9 cellular contexts compared by ENCODE assay signal in the genomic region with DNA sequence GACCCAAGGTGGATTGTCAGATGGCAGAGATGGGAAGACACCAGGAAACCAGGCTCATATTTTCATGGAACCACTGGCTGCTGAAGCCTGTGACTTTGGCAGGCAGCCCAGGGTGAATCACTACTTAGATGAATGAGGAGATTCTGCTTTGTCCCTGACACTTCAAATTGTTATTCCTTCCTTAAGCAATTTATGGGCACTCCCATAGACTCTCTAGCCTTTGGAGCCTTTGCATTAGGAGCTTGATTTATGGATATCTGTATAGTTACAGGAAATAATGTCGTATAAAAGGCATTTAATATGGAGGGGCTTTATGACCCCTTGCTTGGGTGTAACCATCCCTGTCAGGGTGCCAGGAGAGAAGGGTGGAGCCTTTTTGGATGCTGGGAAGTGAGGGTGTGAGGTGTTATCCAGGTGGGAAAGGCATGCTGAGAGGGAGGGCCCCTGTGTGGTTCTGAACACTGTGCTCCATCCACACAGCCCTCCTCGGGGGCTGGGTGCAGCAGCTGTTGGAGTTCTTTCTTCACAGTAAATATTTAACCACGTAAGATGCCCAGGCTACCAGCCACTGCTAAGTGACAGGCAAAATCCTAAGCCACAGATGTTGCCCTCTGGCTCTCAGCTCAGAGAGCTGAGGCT. TPM values are rescaled to one million over a fixed set of nuclear protein-coding genes. Genes with fewer than 3 reads are reported as not detected.
DNase-seq lines count a peak whose midpoint lies in the region; TF ChIP-seq lines count a peak whose summit lies in the region.
"Had no signal": no experiment of that assay in that cellular context is flagged by ENCODE, and none has a peak within 500 bp of the region (broad histone marks: within the 10 kb centered on the region; RNA-seq: fewer than 3 reads in every experiment).

No MANE protein-coding gene starts in this region.

- H3K79me1 ChIP-seq in neuronal stem cell (ENCODE audit: low read depth, low read length), result no peaks in the 10 kb centered on the region

- H3K18ac ChIP-seq in neuronal stem cell (ENCODE audit: low read length), result no peak overlapping the region

- H3K9me3 ChIP-seq in AG04450 (ENCODE audit: control insufficient read depth, insufficient read depth, low read length), result no peaks in the 10 kb centered on the region
- H3K9me3 ChIP-seq in adipocyte (ENCODE audit: control insufficient read depth, low read length), result no peaks in the 10 kb centered on the region
- no peaks in the 10 kb centered on the region for H3K9me3 ChIP-seq in neuronal stem cell (replicated peaks in 1 of 2; ENCODE audit: control insufficient read depth in 2 of 2, insufficient read depth in 1 of 2, low read depth in 1 of 2, low read length in 2 of 2)

- H3K4me2 ChIP-seq in neuronal stem cell (ENCODE audit: insufficient read depth, low read length, poor library complexity, severe bottlenecking), result no peak overlapping the region

- H3K23ac ChIP-seq in neuronal stem cell (ENCODE audit: low read depth, low read length, poor library complexity), result no peak overlapping the region

- peaks cover 5% of the 10 kb centered on the region for H3K4me1 ChIP-seq in adipocyte (ENCODE audit: control insufficient read depth, insufficient read depth, low read length)
- H3K4me1 ChIP-seq in neuronal stem cell (ENCODE audit: control insufficient read depth in 2 of 2, insufficient read depth in 1 of 2, low read depth in 1 of 2, low read length in 2 of 2), result no peaks in the 10 kb centered on the region

- DNase-seq in AG04450 (ENCODE audit: low read depth, low spot score) (peak; percentile 10), LoVo (ENCODE audit: low spot score) (peak; percentile 94), adipocyte (ENCODE audit: low read depth) (peak; percentile 64), kidney tubule cell (ENCODE audit: low spot score) (peak; percentile 90), neuronal stem cell (ENCODE audit: low spot score) (no peak), T-helper 1 cell (no peak)
- no peak for DNase-seq in activated CD4-positive, alpha-beta T cell treated with anti-CD3 and anti-CD28 coated beads for 4 hours
- no peak for DNase-seq in activated CD8-positive, alpha-beta memory T cell treated with anti-CD3 and anti-CD28 coated beads for 24 hours
- DNase-seq: effector CD8-positive, alpha-beta T cell had no signal

- H2AK5ac ChIP-seq in neuronal stem cell (ENCODE audit: low read depth, low read length), result no peak overlapping the region

- H2BK5ac ChIP-seq in neuronal stem cell (ENCODE audit: low read length), result no peak overlapping the region

- no peak overlapping the region for H3K14ac ChIP-seq in neuronal stem cell (ENCODE audit: low read length)

- no peak overlapping the region for H2BK15ac ChIP-seq in neuronal stem cell (ENCODE audit: low read length)

- no peaks in the 10 kb centered on the region for H3K36me3 ChIP-seq in adipocyte (ENCODE audit: control insufficient read depth, insufficient read depth, low read length, severe bottlenecking)
- no peaks in the 10 kb centered on the region for H3K36me3 ChIP-seq in neuronal stem cell (replicated peaks in 1 of 2; ENCODE audit: control insufficient read depth in 2 of 2, insufficient read depth in 2 of 2, low read length in 2 of 2)

- H2AFZ ChIP-seq in neuronal stem cell (ENCODE audit: low read length), result no peak overlapping the region

- H3K27me3 ChIP-seq in AG04450 (ENCODE audit: control insufficient read depth, insufficient read depth, low read length) (no peaks in the 10 kb centered on the region), adipocyte (replicated peaks; ENCODE audit: control insufficient read depth, insufficient read depth, low read length) (no peaks in the 10 kb centered on the region), neuronal stem cell (ENCODE audit: control insufficient read depth in 3 of 3, insufficient read depth in 3 of 3, low read depth in 1 of 3, low read length in 3 of 3) (no peaks in the 10 kb centered on the region)

- H2BK12ac ChIP-seq in neuronal stem cell (ENCODE audit: low read length), result no peak overlapping the region

- WGBS in neuronal stem cell (ENCODE audit: extremely low coverage in 2 of 2, insufficient read length in 2 of 2, insufficient replicate concordance in 1 of 2), 2 donors, result no CpG with 5 or more reads among the region's 3 CpGs

- TF ChIP-seq CTCF in AG04450 (IDR thresholded peaks at IDR 0.05; ENCODE audit: low read depth, low read length), result no peak

- H3K4me3 ChIP-seq in AG04450 (ENCODE audit: low read depth, low read length) (no peak overlapping the region), adipocyte (ENCODE audit: low read length) (no peak overlapping the region), neuronal stem cell (ENCODE audit: low read length in 2 of 2) (no peak overlapping the region)

- H4K91ac ChIP-seq in neuronal stem cell (ENCODE audit: low read depth, low read length, poor library complexity), result no peak overlapping the region

- H3K9ac ChIP-seq in adipocyte (ENCODE audit: low read length) (no peak overlapping the region), neuronal stem cell (ENCODE audit: low read depth, low read length, poor library complexity) (no peak overlapping the region)

- POLR2A ChIA-PET in AG04450 (lab: Yijun Ruan, JAX), result interaction anchor here (0.9 kb wide), 1 partner anchor 86 kb away, joined by 3 read pairs; no protein-coding TSS in a partner anchor

- H3K27ac ChIP-seq in AG04450 (ENCODE audit: low read depth, low read length), result no peak overlapping the region
- H3K27ac ChIP-seq in neuronal stem cell (replicated peaks; ENCODE audit: low read length), result no peak overlapping the region

- no peak overlapping the region for H4K8ac ChIP-seq in neuronal stem cell (ENCODE audit: low read depth, low read length)

- CTCF ChIA-PET in AG04450 (lab: Charles Lee), result interaction anchor here (1.0 to 7.4 kb wide), 2 partner anchors 15 to 47 kb away, joined by 3 to 60 read pairs; partner anchors contain the start of gene BCO2

- no peak overlapping the region for H3K4ac ChIP-seq in neuronal stem cell (ENCODE audit: low read length)

- H2BK120ac ChIP-seq in neuronal stem cell (ENCODE audit: low read depth, low read length), result no peak overlapping the region

RNA-seq across cellular contexts. Expression of gene IL18, which starts 35.3 kb away (rescaled TPM):
- polyA plus RNA-seq in AG04450 (2011; rRNA removed), result 0.12 and 0.46 TPM in 2 replicates
- polyA minus RNA-seq in AG04450 (2011; rRNA and poly(A)+ RNA removed), result 0.26 TPM in 1 of 2 replicates, not detected in the other
- polyA plus RNA-seq in neuronal stem cell (2013, experiment 1 of 2), result 0.31 TPM
- 0.29 TPM for polyA plus RNA-seq in neuronal stem cell (2013, experiment 2 of 2)

RNA-seq across cellular contexts. Expression of gene TEX12, which starts 38.6 kb away (rescaled TPM):
- polyA plus RNA-seq in AG04450 (2011; rRNA removed), result 0.19 TPM in 1 of 2 replicates, not detected in the other
- polyA minus RNA-seq in AG04450 (2011; rRNA and poly(A)+ RNA removed), result not detected in 2 replicates
- polyA plus RNA-seq in neuronal stem cell (2013, experiment 1 of 2), result 0.04 TPM
- polyA plus RNA-seq in neuronal stem cell (2013, experiment 2 of 2), result 0.12 TPM

RNA-seq across cellular contexts. Expression of gene SDHD, which starts 41.9 kb away (rescaled TPM):
- 122 and 154 TPM in 2 replicates for polyA plus RNA-seq in AG04450 (2011; rRNA removed)
- polyA minus RNA-seq in AG04450 (2011; rRNA and poly(A)+ RNA removed), result 151 and 188 TPM in 2 replicates
- 40.2 TPM for polyA plus RNA-seq in neuronal stem cell (2013, experiment 1 of 2)
- polyA plus RNA-seq in neuronal stem cell (2013, experiment 2 of 2), result 37.0 TPM

RNA-seq across cellular contexts. Expression of gene TIMM8B, which starts 42.0 kb away (rescaled TPM):
- polyA plus RNA-seq in AG04450 (2011; rRNA removed), result 106 and 143 TPM in 2 replicates
- polyA minus RNA-seq in AG04450 (2011; rRNA and poly(A)+ RNA removed), result 16.0 and 17.7 TPM in 2 replicates
- polyA plus RNA-seq in neuronal stem cell (2013, experiment 1 of 2), result 103 TPM
- polyA plus RNA-seq in neuronal stem cell (2013, experiment 2 of 2), result 104 TPM

RNA-seq across cellular contexts. Expression of gene BCO2, which starts 46.7 kb away (rescaled TPM):
- 0.94 and 1.3 TPM in 2 replicates for polyA plus RNA-seq in AG04450 (2011; rRNA removed)
- 0.64 and 1.9 TPM in 2 replicates for polyA minus RNA-seq in AG04450 (2011; rRNA and poly(A)+ RNA removed)
- 0.75 TPM for polyA plus RNA-seq in neuronal stem cell (2013, experiment 1 of 2)
- polyA plus RNA-seq in neuronal stem cell (2013, experiment 2 of 2), result 0.76 TPM

Comparison
In these comparisons a context has a peak if more than half of its experiments do, and no peak if none do; other contexts are left out.
1. DNase-seq: peak in AG04450 (single experiment), LoVo (single experiment), adipocyte (single experiment) and kidney tubule cell (single experiment); none in activated CD4-positive, alpha-beta T cell treated with anti-CD3 and anti-CD28 coated beads for 4 hours (0 of 2), neuronal stem cell (single experiment), T-helper 1 cell (0 of 5) and activated CD8-positive, alpha-beta memory T cell treated with anti-CD3 and anti-CD28 coated beads for 24 hours (single experiment).